ENCODE assay signal across 13 cellular contexts in genomic region chr16:86520317-86521210, GRCh38. TPM values are rescaled to one million over a fixed set of nuclear protein-coding genes. Genes with fewer than 3 reads are reported as not detected.
DNase-seq lines count a peak whose midpoint lies in the region; ATAC-seq and TF ChIP-seq lines count a peak whose summit lies in the region.
"Had no signal": no experiment of that assay in that cellular context is flagged by ENCODE, and none has a peak within 500 bp of the region (broad histone marks: within the 10 kb centered on the region; RNA-seq: fewer than 3 reads in every experiment).

No MANE protein-coding gene starts in this region.

- H4K8ac ChIP-seq in mesendoderm (ENCODE audit: low read depth, low read length) = no peak overlapping the region

- no CpG with 5 or more reads among the region's 30 CpGs for WGBS in mesendoderm (ENCODE audit: extremely low coverage, insufficient coverage, low lambda C conversion rate)

- H3K36me3 ChIP-seq in KMS-11 (ENCODE audit: insufficient read depth) (no peaks in the 10 kb centered on the region), neural cell (ENCODE audit: insufficient read depth, low read length) (no peaks in the 10 kb centered on the region), mesendoderm (ENCODE audit: control insufficient read depth, insufficient read depth, low read length) (no peaks in the 10 kb centered on the region)
- H3K36me3 ChIP-seq: left lung, prostate gland had no signal

- H3K4me2 ChIP-seq in KMS-11 (peak overlapping the region; percentile 31; the same call in 1 of the 2 replicates), neural cell (ENCODE audit: low read length) (no peak overlapping the region), mesendoderm (ENCODE audit: low read length) (no peak overlapping the region)

- H3K27ac ChIP-seq in C4-2B (no peak overlapping the region), KMS-11 (no peak overlapping the region), neural cell (ENCODE audit: low read length) (no peak overlapping the region), mesendoderm (ENCODE audit: low read depth, low read length) (no peak overlapping the region)
- H3K27ac ChIP-seq: VCaP had no signal

- H4K5ac ChIP-seq in mesendoderm (ENCODE audit: low read length) = no peak overlapping the region

- H3K79me2 ChIP-seq in KMS-11 (ENCODE audit: insufficient read depth, low read depth) (no peaks in the 10 kb centered on the region), neural cell (replicated peaks; ENCODE audit: insufficient read depth, low read length) (no peaks in the 10 kb centered on the region), mesendoderm (ENCODE audit: control insufficient read depth, insufficient read depth, low read length) (no peaks in the 10 kb centered on the region)

- H3K9ac ChIP-seq in KMS-11 (no peak overlapping the region), neural cell (ENCODE audit: low read length) (no peak overlapping the region), mesendoderm (ENCODE audit: low read length) (no peak overlapping the region)

- no peaks in the 10 kb centered on the region for H3K9me3 ChIP-seq in neural cell (ENCODE audit: low read length)
- H3K9me3 ChIP-seq: left lung, prostate gland had no signal

- ATAC-seq in HG03045 (IDR thresholded peaks at IDR 0.05; ENCODE audit: unreplicated experiment) = no peak

- H3K23ac ChIP-seq in mesendoderm (ENCODE audit: low read length) = no peak overlapping the region

- DNase-seq in choroid plexus epithelial cell (ENCODE audit: low read depth) = peak; percentile 51
- no peak for DNase-seq in NCI-H187 treated with DMSO at 0.1 percent for 48 hours (lab: John Stamatoyannopoulos, UW)
- DNase-seq in activated CD4-positive, CD25-positive, alpha-beta regulatory T cell (lab: John Stamatoyannopoulos, UW) = no peak
- no peak for DNase-seq in mesendoderm
- DNase-seq: GOT3, NCI-H2227 treated with DMSO at 0.1 percent for 48 hours had no signal

- H3K4me3 ChIP-seq in KMS-11 (IDR thresholded peaks at IDR 0.05; ENCODE audit: insufficient read depth, low read depth, low read length) (no peak overlapping the region), choroid plexus epithelial cell (ENCODE audit: low read depth, low read length) (peak overlapping the region; percentile 37), neural cell (ENCODE audit: low read length) (no peak overlapping the region), mesendoderm (ENCODE audit: low read length) (no peak overlapping the region)
- H3K4me3 ChIP-seq: left lung, prostate gland had no signal

- H2AFZ ChIP-seq in KMS-11 (ENCODE audit: low read depth) (no peak overlapping the region), neural cell (ENCODE audit: low read depth, low read length) (no peak overlapping the region)

- no peaks in the 10 kb centered on the region for H3F3A ChIP-seq in neural cell (ENCODE audit: insufficient read depth, low read length, poor library complexity, severe bottlenecking)

- TF ChIP-seq CTCF in C4-2B (conservative IDR thresholded peaks at IDR 0.05) = peak; percentile 18
- no peak; the same call in none of the 2 replicates for TF ChIP-seq CTCF in KMS-11 (conservative IDR thresholded peaks at IDR 0.05; ENCODE audit: low read depth, low read length)
- no peak for TF ChIP-seq CTCF in choroid plexus epithelial cell (conservative IDR thresholded peaks at IDR 0.05; ENCODE audit: low read depth, low read length)
- TF ChIP-seq CTCF in neural cell (IDR thresholded peaks at IDR 0.05; ENCODE audit: poor library complexity, severe bottlenecking) = no peak

- no peaks in the 10 kb centered on the region for H3K79me1 ChIP-seq in mesendoderm (ENCODE audit: low read length)

- H3K27me3 ChIP-seq in KMS-11 (ENCODE audit: insufficient read depth, low read depth) (peaks cover 44% of the 10 kb centered on the region; the same call in 1 of the 2 replicates), neural cell (ENCODE audit: insufficient read depth, low read depth, low read length) (peaks cover 49% of the 10 kb centered on the region), mesendoderm (ENCODE audit: insufficient read depth, low read length, poor library complexity) (peaks cover 12% of the 10 kb centered on the region)

- H3K4me1 ChIP-seq in KMS-11 (ENCODE audit: low read depth, poor library complexity, severe bottlenecking) = no peaks in the 10 kb centered on the region
- no peaks in the 10 kb centered on the region for H3K4me1 ChIP-seq in mesendoderm (ENCODE audit: control insufficient read depth, low read depth, low read length)
- H3K4me1 ChIP-seq: prostate gland had no signal

- H4K20me1 ChIP-seq in KMS-11 (ENCODE audit: insufficient read depth) (no peaks in the 10 kb centered on the region), neural cell (ENCODE audit: insufficient read depth) (no peaks in the 10 kb centered on the region)

- H3K4ac ChIP-seq in mesendoderm (ENCODE audit: low read depth, low read length) = no peak overlapping the region

- no peak for TF ChIP-seq RAD21 in neural cell (conservative IDR thresholded peaks at IDR 0.05)

- H3K18ac ChIP-seq in mesendoderm (ENCODE audit: low read length) = no peak overlapping the region

- no peak overlapping the region for H2AK5ac ChIP-seq in mesendoderm (ENCODE audit: low read length)

- H2BK15ac ChIP-seq in mesendoderm (replicated peaks; ENCODE audit: low read depth) = no peak overlapping the region

- no peak overlapping the region for H3K56ac ChIP-seq in mesendoderm (ENCODE audit: low read length)

- no peak for TF ChIP-seq EP300 in neural cell (conservative IDR thresholded peaks at IDR 0.05; ENCODE audit: poor library complexity, severe bottlenecking)

- H3K9me2 ChIP-seq in neural cell (ENCODE audit: insufficient read depth, low read length) = no peaks in the 10 kb centered on the region

- no peak overlapping the region for H2BK5ac ChIP-seq in mesendoderm (ENCODE audit: low read length)

- H2BK120ac ChIP-seq in mesendoderm (ENCODE audit: low read depth, low read length) = no peak overlapping the region

TF ChIP-seq in neural cell, 6 proteins besides CTCF, POLR2A, EP300 and RAD21:
- TF ChIP-seq MXI1 (conservative IDR thresholded peaks at IDR 0.05; ENCODE audit: poor library complexity, severe bottlenecking) (no peak), POLR2AphosphoS5 (IDR thresholded peaks at IDR 0.05) (no peak), TAF1 (IDR thresholded peaks at IDR 0.05; ENCODE audit: low read depth) (no peak), SMC3 (conservative IDR thresholded peaks at IDR 0.05; ENCODE audit: poor library complexity) (peak; percentile 3)

RNA-seq across cellular contexts. Expression of gene FOXF1, which starts 10.2 kb away (rescaled TPM):
- not detected in 2 replicates for polyA plus RNA-seq in neural cell
- not detected in 2 replicates for polyA minus RNA-seq in neural cell
- polyA plus RNA-seq in mesendoderm (2013, experiment 1 of 2) = 0.07 TPM
- polyA plus RNA-seq in mesendoderm (2013, experiment 2 of 2) = 0.03 TPM

RNA-seq across cellular contexts. Expression of gene MTHFSD, which starts 34.5 kb away (rescaled TPM):
- 25.0 and 39.4 TPM in 2 replicates for polyA plus RNA-seq in neural cell
- polyA minus RNA-seq in neural cell = 37.3 and 43.2 TPM in 2 replicates
- polyA plus RNA-seq in mesendoderm (2013, experiment 1 of 2) = 5.5 TPM
- polyA plus RNA-seq in mesendoderm (2013, experiment 2 of 2) = 6.0 TPM

RNA-seq across cellular contexts. Expression of gene FOXC2, which starts 46.1 kb away (rescaled TPM):
- polyA plus RNA-seq in neural cell = not detected in 2 replicates
- not detected in 2 replicates for polyA minus RNA-seq in neural cell
- polyA plus RNA-seq in mesendoderm (2013, experiment 1 of 2) = 1.7 TPM
- 1.7 TPM for polyA plus RNA-seq in mesendoderm (2013, experiment 2 of 2)

RNA-seq across cellular contexts. Expression of gene FOXL1, which starts 57.8 kb away (rescaled TPM):
- 0.07 and 0.24 TPM in 2 replicates for polyA plus RNA-seq in neural cell
- polyA minus RNA-seq in neural cell = not detected in 2 replicates
- polyA plus RNA-seq in mesendoderm (2013, experiment 1 of 2) = 0.27 TPM
- 0.35 TPM for polyA plus RNA-seq in mesendoderm (2013, experiment 2 of 2)
